Comparison of ENCODE assay signal across 19 cellular contexts in the genomic region with DNA sequence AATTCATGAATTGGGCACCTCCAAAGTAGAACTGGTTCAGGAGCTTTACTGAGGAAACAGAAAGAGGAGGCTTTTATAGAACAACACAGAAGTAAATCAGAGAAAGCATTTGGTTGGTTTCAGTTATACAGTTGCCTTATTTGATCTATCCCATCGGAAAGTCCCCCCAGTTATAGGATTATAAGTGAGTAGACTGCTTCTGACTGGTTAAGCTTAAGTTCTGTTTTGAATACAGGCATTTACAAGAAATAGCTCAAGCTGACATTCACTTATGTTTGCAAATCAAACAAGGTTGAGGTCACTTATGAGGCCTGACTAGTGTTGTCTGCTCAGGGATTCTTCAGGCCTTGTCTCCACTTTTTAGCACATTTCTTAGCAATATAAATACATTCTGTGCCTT.
DNase-seq lines count a peak whose midpoint lies in the region; ATAC-seq and TF ChIP-seq lines count a peak whose summit lies in the region.
"Had no signal": no experiment of that assay in that cellular context is flagged by ENCODE, and none has a peak within 500 bp of the region (broad histone marks: within the 10 kb centered on the region; RNA-seq: fewer than 3 reads in every experiment).

No MANE protein-coding gene starts in this region.

- H2AFZ ChIP-seq in MM.1S (ENCODE audit: low read length) (no peak overlapping the region), smooth muscle cell (ENCODE audit: low read depth) (peak overlapping the region; percentile 21), osteoblast (ENCODE audit: low read length) (no peak overlapping the region)

- H3K9me3 ChIP-seq in MM.1S (replicated peaks; ENCODE audit: insufficient read depth, low read length) = no peaks in the 10 kb centered on the region
- no peaks in the 10 kb centered on the region for H3K9me3 ChIP-seq in smooth muscle cell (replicated peaks; ENCODE audit: low read depth)
- no peaks in the 10 kb centered on the region for H3K9me3 ChIP-seq in osteoblast (ENCODE audit: low read depth, low read length)
- H3K9me3 ChIP-seq in effector memory CD4-positive, alpha-beta T cell (ENCODE audit: control insufficient read depth, low read length) = no peaks in the 10 kb centered on the region
- H3K9me3 ChIP-seq: A549, BE2C had no signal

- no peaks in the 10 kb centered on the region for H3K9me2 ChIP-seq in MM.1S (replicated peaks; ENCODE audit: insufficient read depth, low read length)

- H3K4me3 ChIP-seq in MM.1S (ENCODE audit: low read length) = no peak overlapping the region
- H3K4me3 ChIP-seq in smooth muscle cell = no peak overlapping the region
- no peak overlapping the region for H3K4me3 ChIP-seq in osteoblast (ENCODE audit: insufficient read depth, low read length)
- no peak overlapping the region for H3K4me3 ChIP-seq in effector memory CD4-positive, alpha-beta T cell (ENCODE audit: insufficient read depth, low read depth, low read length, poor library complexity, severe bottlenecking)
- H3K4me3 ChIP-seq: A549 had no signal

- H3K9ac ChIP-seq in MM.1S (ENCODE audit: low read length) = no peak overlapping the region
- no peak overlapping the region for H3K9ac ChIP-seq in smooth muscle cell (ENCODE audit: low read depth)

- peak overlapping the region in 1 of 2 donors; percentile 86 for H3K27ac Mint-ChIP-seq in stimulated activated naive CD8-positive, alpha-beta T cell treated with anti-CD3 and anti-CD28 coated beads, Interleukin-15, amount 100 ng/mL, for 72 hours
- H3K27ac Mint-ChIP-seq: CD4-positive, alpha-beta memory T cell; HFFc6; IgD-negative memory B cell had no signal

- H3F3A ChIP-seq in MM.1S (ENCODE audit: insufficient read depth, low read length) = no peaks in the 10 kb centered on the region
- no peaks in the 10 kb centered on the region for H3F3A ChIP-seq in smooth muscle cell (ENCODE audit: low read depth)

- H3K79me2 ChIP-seq in MM.1S (ENCODE audit: low read length) (no peaks in the 10 kb centered on the region), smooth muscle cell (ENCODE audit: low read depth) (no peaks in the 10 kb centered on the region), osteoblast (ENCODE audit: insufficient read depth, low read length) (no peaks in the 10 kb centered on the region)

- no peak for DNase-seq in stimulated activated naive CD8-positive, alpha-beta T cell treated with anti-CD3 and anti-CD28 coated beads, Interleukin-15, amount 100 ng/mL, for 72 hours
- DNase-seq in stimulated activated naive CD8-positive, alpha-beta T cell treated with anti-CD3 and anti-CD28 coated beads, Interleukin-15, Interleukin-2, amounts not matched to agents 100 U/mL and 50 U/mL, for 24 hours = no peak
- DNase-seq in MM.1S = peak; percentile 49
- DNase-seq in smooth muscle cell (lab: John Stamatoyannopoulos, UW; ENCODE audit: unreplicated experiment) = no peak
- no peak for DNase-seq in RKO (ENCODE audit: low spot score)
- no peak for DNase-seq in osteoblast (ENCODE audit: insufficient read length, low spot score, missing footprints)
- DNase-seq in effector memory CD4-positive, alpha-beta T cell = no peak
- DNase-seq: BE2C; CD4-positive, alpha-beta memory T cell; DMS153; DMS79 treated with DMSO at 0.1 percent for 48 hours; GDM1; HCEC 1CT; HFFc6; KG1 had no signal

- H3K27me3 Mint-ChIP-seq in stimulated activated naive CD8-positive, alpha-beta T cell treated with anti-CD3 and anti-CD28 coated beads, Interleukin-15, amount 100 ng/mL, for 72 hours = no peaks in the 10 kb centered on the region
- H3K27me3 Mint-ChIP-seq: CD4-positive, alpha-beta memory T cell; IgD-negative memory B cell had no signal

- H4K20me1 ChIP-seq in MM.1S (ENCODE audit: insufficient read depth, low read length) (no peaks in the 10 kb centered on the region), smooth muscle cell (ENCODE audit: low read depth) (no peaks in the 10 kb centered on the region), osteoblast (ENCODE audit: insufficient read depth, low read length) (no peaks in the 10 kb centered on the region)

- TF ChIP-seq CTCF in MM.1S (IDR thresholded peaks at IDR 0.05; ENCODE audit: low read length) (no peak), smooth muscle cell (IDR thresholded peaks at IDR 0.05; ENCODE audit: borderline replicate concordance, insufficient read depth, poor library complexity, severe bottlenecking) (no peak), osteoblast (IDR thresholded peaks at IDR 0.05; ENCODE audit: extremely low read depth, low read depth, low read length) (no peak)

- H3K27me3 ChIP-seq in MM.1S (replicated peaks; ENCODE audit: insufficient read depth, low read length) (no peaks in the 10 kb centered on the region), smooth muscle cell (ENCODE audit: low read depth) (no peaks in the 10 kb centered on the region), osteoblast (ENCODE audit: insufficient read depth, low read length) (no peaks in the 10 kb centered on the region)
- no peaks in the 10 kb centered on the region for H3K27me3 ChIP-seq in effector memory CD4-positive, alpha-beta T cell (replicated peaks; ENCODE audit: control insufficient read depth, insufficient read depth, low read length, poor library complexity, severe bottlenecking)
- H3K27me3 ChIP-seq: BE2C had no signal

- H3K27ac ChIP-seq in MM.1S (ENCODE audit: low read length) (no peak overlapping the region), smooth muscle cell (ENCODE audit: low read depth) (no peak overlapping the region), osteoblast (ENCODE audit: low read depth, low read length) (no peak overlapping the region)
- H3K27ac ChIP-seq in effector memory CD4-positive, alpha-beta T cell (ENCODE audit: insufficient read depth, low read length, poor library complexity, severe bottlenecking) = no peak overlapping the region
- H3K27ac ChIP-seq: A549, C4-2B had no signal

- no peaks in the 10 kb centered on the region for H3K4me1 Mint-ChIP-seq in stimulated activated naive CD8-positive, alpha-beta T cell treated with anti-CD3 and anti-CD28 coated beads, Interleukin-15, amount 100 ng/mL, for 72 hours
- H3K4me1 Mint-ChIP-seq: CD4-positive, alpha-beta memory T cell; IgD-negative memory B cell had no signal

- H3K4me2 ChIP-seq in MM.1S (ENCODE audit: low read depth, low read length) (no peak overlapping the region), smooth muscle cell (no peak overlapping the region), osteoblast (ENCODE audit: insufficient read depth, low read length) (no peak overlapping the region)
- H3K4me2 ChIP-seq: A549 had no signal

- WGBS in smooth muscle cell (ENCODE audit: low lambda C conversion rate) = 94% methylated on average over 1 of the region's 1 CpG

- H3K36me3 ChIP-seq in MM.1S (replicated peaks; ENCODE audit: insufficient read depth, low read length) (no peaks in the 10 kb centered on the region), smooth muscle cell (ENCODE audit: low read depth) (no peaks in the 10 kb centered on the region), osteoblast (ENCODE audit: insufficient read depth, low read length) (no peaks in the 10 kb centered on the region)
- no peaks in the 10 kb centered on the region for H3K36me3 ChIP-seq in effector memory CD4-positive, alpha-beta T cell (ENCODE audit: control insufficient read depth, insufficient read depth, low read length)
- H3K36me3 ChIP-seq: BE2C had no signal

- peak; percentile 66 for ATAC-seq in stimulated activated naive CD8-positive, alpha-beta T cell treated with anti-CD3 and anti-CD28 coated beads, Interleukin-15, amount 100 ng/mL, for 72 hours
- ATAC-seq in stimulated activated naive CD8-positive, alpha-beta T cell treated with anti-CD3 and anti-CD28 coated beads, Interleukin-15, Interleukin-2, amounts not matched to agents 100 U/mL and 50 U/mL, for 24 hours = no peak
- ATAC-seq in GM19438 (IDR thresholded peaks at IDR 0.05; ENCODE audit: low read depth, unreplicated experiment) = peak; percentile 53
- ATAC-seq: A549 had no signal

- peaks cover 0 to 7% of the 10 kb centered on the region in 2 donors for H3K9me3 Mint-ChIP-seq in stimulated activated naive CD8-positive, alpha-beta T cell treated with anti-CD3 and anti-CD28 coated beads, Interleukin-15, amount 100 ng/mL, for 72 hours

- no peaks in the 10 kb centered on the region for H3K4me1 ChIP-seq in MM.1S (ENCODE audit: low read length)
- H3K4me1 ChIP-seq in smooth muscle cell (ENCODE audit: low read depth) = no peaks in the 10 kb centered on the region
- no peaks in the 10 kb centered on the region for H3K4me1 ChIP-seq in osteoblast (ENCODE audit: insufficient read depth, low read length)
- H3K4me1 ChIP-seq in effector memory CD4-positive, alpha-beta T cell (ENCODE audit: control insufficient read depth, insufficient read depth, low read length, poor library complexity, severe bottlenecking) = no peaks in the 10 kb centered on the region
- H3K4me1 ChIP-seq: A549, BE2C had no signal

- H3K4me3 Mint-ChIP-seq in stimulated activated naive CD8-positive, alpha-beta T cell treated with anti-CD3 and anti-CD28 coated beads, Interleukin-15, amount 100 ng/mL, for 72 hours = no peak overlapping the region
- H3K4me3 Mint-ChIP-seq: CD4-positive, alpha-beta memory T cell; HFFc6; IgD-negative memory B cell had no signal
